In genomic region chr3:196775938-196776337, GRCh38 we compare ENCODE assay signal across 33 cellular contexts. TPM values are rescaled to one million over a fixed set of nuclear protein-coding genes. Genes with fewer than 3 reads are reported as not detected.
DNase-seq lines count a peak whose midpoint lies in the region; ATAC-seq and TF ChIP-seq lines count a peak whose summit lies in the region.
"Had no signal": no experiment of that assay in that cellular context is flagged by ENCODE, and none has a peak within 500 bp of the region (broad histone marks: within the 10 kb centered on the region; RNA-seq: fewer than 3 reads in every experiment).

No MANE protein-coding gene starts in this region.

- no peak overlapping the region for H3K4me3 ChIP-seq in tibial nerve
- H3K4me3 ChIP-seq: A549, ascending aorta, left lung, smooth muscle cell, stomach, tibial artery had no signal

- TF ChIP-seq POLR2A in tibial nerve (IDR thresholded peaks at IDR 0.05) = no peak

- peaks cover 0 to 16% (median 0%) of the 10 kb centered on the region in 3 donors for H3K36me3 ChIP-seq in tibial nerve
- H3K36me3 ChIP-seq: tibial artery had no signal

- H3K9me3 ChIP-seq in tibial nerve = no peaks in the 10 kb centered on the region
- H3K9me3 ChIP-seq: ascending aorta, left lung, tibial artery had no signal

- 77 to 82% methylated on average over 9 of the region's 9 CpGs for WGBS in tibial nerve, 2 donors

- H3K4me3 Mint-ChIP-seq in activated naive CD8-positive, alpha-beta T cell = no peak overlapping the region
- no peak overlapping the region for H3K4me3 Mint-ChIP-seq in activated naive CD8-positive, alpha-beta T cell treated with anti-CD3 and anti-CD28 coated beads, Interleukin-2, amount 50 U/mL, for 24 hours
- no peak overlapping the region for H3K4me3 Mint-ChIP-seq in dendritic cell treated with granulocyte-macrophage colony-stimulating factor and Interleukin-4, amounts not matched to agents 40 ng/mL and 50 ng/mL, for 4 days
- H3K4me3 Mint-ChIP-seq: activated CD4-positive, alpha-beta T cell treated with anti-CD3 and anti-CD28 coated beads, Interleukin-2, amount 10 ng/mL, durations not matched to agents 7 days and 5 days; activated naive CD8-positive, alpha-beta T cell treated with anti-CD3 and anti-CD28 coated beads for 36 hours; neural crest cell had no signal

- TF ChIP-seq EP300 in tibial nerve (IDR thresholded peaks at IDR 0.05) = no peak

- peak overlapping the region in 3 of 4 donors; percentile 74 to 96 (median 90) for H3K27ac ChIP-seq in tibial nerve
- H3K27ac ChIP-seq: A549, ascending aorta, KMS-11, left lung, parathyroid adenoma, stomach, tibial artery, VCaP had no signal

- no peak for DNase-seq in activated naive CD8-positive, alpha-beta T cell treated with anti-CD3 and anti-CD28 coated beads, Interleukin-2, amount 50 U/mL, for 24 hours
- peak; percentile 90 for DNase-seq in NOMO-1 treated with DMSO at 0.1 percent for 48 hours (lab: John Stamatoyannopoulos, UW; ENCODE audit: unreplicated experiment)
- no peak for DNase-seq in tibial nerve (ENCODE audit: low spot score in 2 of 2)
- no peak for DNase-seq in NK-92 (lab: John Stamatoyannopoulos, UW; ENCODE audit: unreplicated experiment)
- DNase-seq in posterior vena cava (ENCODE audit: low spot score) = no peak
- DNase-seq: activated CD4-positive, alpha-beta T cell treated with anti-CD3 and anti-CD28 coated beads, Interleukin-2, amount 10 ng/mL, durations not matched to agents 7 days and 5 days; activated effector memory CD4-positive, alpha-beta T cell treated with Interleukin-2 at 50 U/mL for 16 hours; activated naive CD8-positive, alpha-beta T cell treated with anti-CD3 and anti-CD28 coated beads for 36 hours; AML-193; DMS53; effector CD4-positive, alpha-beta T cell; islet precursor cell; left lung; mesendoderm; MM.1S; NCI-H1436 treated with DMSO at 0.1 percent for 48 hours; NCI-H774; right cardiac atrium; Right ventricle myocardium superior; stimulated activated CD4-positive, alpha-beta T cell treated with anti-CD3 and anti-CD28 coated beads, Interleukin-1b, Interleukin-23, amount 100 ng/mL, for 48 hours; stomach; T-helper 9 cell; tibial artery had no signal

- intact Hi-C loops in dendritic cell treated with granulocyte-macrophage colony-stimulating factor and Interleukin-4, amounts not matched to agents 40 ng/mL and 50 ng/mL, for 4 days (cut with micrococcal nuclease) = no loop called here
- intact Hi-C loops in posterior vena cava (cut with DNase I) = no loop called here

- peak overlapping the region; percentile 9 for H3K27ac Mint-ChIP-seq in activated naive CD8-positive, alpha-beta T cell
- no peak overlapping the region for H3K27ac Mint-ChIP-seq in activated naive CD8-positive, alpha-beta T cell treated with anti-CD3 and anti-CD28 coated beads, Interleukin-2, amount 50 U/mL, for 24 hours
- H3K27ac Mint-ChIP-seq in dendritic cell treated with granulocyte-macrophage colony-stimulating factor and Interleukin-4, amounts not matched to agents 40 ng/mL and 50 ng/mL, for 4 days = peak overlapping the region; percentile 75
- H3K27ac Mint-ChIP-seq: activated CD4-positive, alpha-beta T cell treated with anti-CD3 and anti-CD28 coated beads, Interleukin-2, amount 10 ng/mL, durations not matched to agents 7 days and 5 days; activated naive CD8-positive, alpha-beta T cell treated with anti-CD3 and anti-CD28 coated beads for 36 hours had no signal

- peaks cover 0 to 63% (median 29%) of the 10 kb centered on the region in 4 donors for H3K4me1 ChIP-seq in tibial nerve
- H3K4me1 ChIP-seq: ascending aorta had no signal

- H3K27me3 ChIP-seq in tibial nerve = no peaks in the 10 kb centered on the region
- H3K27me3 ChIP-seq: ascending aorta, left lung, stomach, tibial artery had no signal

- TF ChIP-seq CTCF in tibial nerve (IDR thresholded peaks at IDR 0.05) = no peak

- no peaks in the 10 kb centered on the region for H3K27me3 Mint-ChIP-seq in activated naive CD8-positive, alpha-beta T cell
- no peaks in the 10 kb centered on the region for H3K27me3 Mint-ChIP-seq in activated naive CD8-positive, alpha-beta T cell treated with anti-CD3 and anti-CD28 coated beads, Interleukin-2, amount 50 U/mL, for 24 hours
- no peaks in the 10 kb centered on the region for H3K27me3 Mint-ChIP-seq in dendritic cell treated with granulocyte-macrophage colony-stimulating factor and Interleukin-4, amounts not matched to agents 40 ng/mL and 50 ng/mL, for 4 days
- H3K27me3 Mint-ChIP-seq: activated CD4-positive, alpha-beta T cell treated with anti-CD3 and anti-CD28 coated beads, Interleukin-2, amount 10 ng/mL, durations not matched to agents 7 days and 5 days; activated naive CD8-positive, alpha-beta T cell treated with anti-CD3 and anti-CD28 coated beads for 36 hours had no signal

- H3K4me1 Mint-ChIP-seq in activated naive CD8-positive, alpha-beta T cell (ENCODE audit: low read depth) = peaks cover 79% of the 10 kb centered on the region
- H3K4me1 Mint-ChIP-seq in activated naive CD8-positive, alpha-beta T cell treated with anti-CD3 and anti-CD28 coated beads, Interleukin-2, amount 50 U/mL, for 24 hours = peaks cover 57% of the 10 kb centered on the region
- peaks cover 74% of the 10 kb centered on the region for H3K4me1 Mint-ChIP-seq in dendritic cell treated with granulocyte-macrophage colony-stimulating factor and Interleukin-4, amounts not matched to agents 40 ng/mL and 50 ng/mL, for 4 days (ENCODE audit: low read depth)

- peaks cover 17% of the 10 kb centered on the region for H3K36me3 Mint-ChIP-seq in activated naive CD8-positive, alpha-beta T cell
- peaks cover 27% of the 10 kb centered on the region for H3K36me3 Mint-ChIP-seq in activated naive CD8-positive, alpha-beta T cell treated with anti-CD3 and anti-CD28 coated beads, Interleukin-2, amount 50 U/mL, for 24 hours (ENCODE audit: low read depth)
- peaks cover 62% of the 10 kb centered on the region for H3K36me3 Mint-ChIP-seq in dendritic cell treated with granulocyte-macrophage colony-stimulating factor and Interleukin-4, amounts not matched to agents 40 ng/mL and 50 ng/mL, for 4 days (ENCODE audit: low read depth)

- no peaks in the 10 kb centered on the region for H3K9me3 Mint-ChIP-seq in activated naive CD8-positive, alpha-beta T cell (ENCODE audit: low read depth)
- H3K9me3 Mint-ChIP-seq in activated naive CD8-positive, alpha-beta T cell treated with anti-CD3 and anti-CD28 coated beads, Interleukin-2, amount 50 U/mL, for 24 hours = peaks cover 6% of the 10 kb centered on the region
- H3K9me3 Mint-ChIP-seq in dendritic cell treated with granulocyte-macrophage colony-stimulating factor and Interleukin-4, amounts not matched to agents 40 ng/mL and 50 ng/mL, for 4 days = peaks cover 8% of the 10 kb centered on the region

- no peak for ATAC-seq in activated naive CD8-positive, alpha-beta T cell treated with anti-CD3 and anti-CD28 coated beads, Interleukin-2, amount 50 U/mL, for 24 hours
- ATAC-seq in HG02798 (IDR thresholded peaks at IDR 0.05; ENCODE audit: poor library complexity, unreplicated experiment) = no peak
- ATAC-seq: A549, left lung, right cardiac atrium had no signal

RNA-seq across cellular contexts. Expression of gene PAK2, which starts 36.3 kb away (rescaled TPM):
- total RNA-seq in tibial nerve (10 to 100 TPM; 43.3 to 75.6 (median 49.8) TPM), posterior vena cava (10 to 100 TPM; 39.7 to 57.9 TPM)
